In genomic region chr2:8317419-8317818, GRCh38 we compare ENCODE assay signal across 27 cellular contexts.
"Had no signal": no experiment of that assay in that cellular context is flagged by ENCODE, and none has a peak within 500 bp of the region (broad histone marks: within the 10 kb centered on the region; RNA-seq: fewer than 3 reads in every experiment).

No MANE protein-coding gene starts in this region.

- H3K4me3 Mint-ChIP-seq: activated B cell treated with CpG ODN at 0.5 μM for 24 hours; activated CD4-positive, alpha-beta T cell treated with anti-CD3 and anti-CD28 coated beads for 36 hours; effector memory CD8-positive, alpha-beta T cell; memory B cell; nephron progenitor cell; stimulated activated naive B cell treated with anti-CD40 and anti-IgM and Interleukin-4, amounts not matched to agents 10 μg/mL and 1 μg/mL and 100 μg/mL, for 72 hours; T-helper 1 cell treated with Interleukin-12 subunit alpha and Interleukin-12 subunit beta and Interleukin-4 antibody, amounts not matched to agents 30 μg/mL and 1 μg/mL, for 36 hours had no signal

- H3K9me3 Mint-ChIP-seq: activated B cell treated with CpG ODN at 0.5 μM for 24 hours; memory B cell; T-helper 1 cell treated with Interleukin-12 subunit alpha and Interleukin-12 subunit beta and Interleukin-4 antibody, amounts not matched to agents 30 μg/mL and 1 μg/mL, for 36 hours had no signal

- ATAC-seq: activated CD4-positive, alpha-beta T cell treated with anti-CD3 and anti-CD28 coated beads for 36 hours; effector memory CD8-positive, alpha-beta T cell; gastrocnemius medialis; left colon; stimulated activated naive B cell treated with anti-CD40 and anti-IgM and Interleukin-4, amounts not matched to agents 10 μg/mL and 1 μg/mL and 100 μg/mL, for 72 hours had no signal

- H3K27ac ChIP-seq: brain microvascular endothelial cell, dorsolateral prefrontal cortex, esophagus squamous epithelium, gastrocnemius medialis, sigmoid colon, transverse colon had no signal

- H3K36me3 ChIP-seq: brain microvascular endothelial cell, esophagus squamous epithelium, gastrocnemius medialis, sigmoid colon, transverse colon had no signal

- H3K4me2 ChIP-seq: smooth muscle cell had no signal

- H3K27me3 ChIP-seq: brain microvascular endothelial cell, esophagus squamous epithelium, gastrocnemius medialis, sigmoid colon, transverse colon had no signal

- H3K4me1 ChIP-seq: gastrocnemius medialis had no signal

- H3K36me3 Mint-ChIP-seq: memory B cell had no signal

- H3K27ac Mint-ChIP-seq: activated B cell treated with CpG ODN at 0.5 μM for 24 hours; activated CD4-positive, alpha-beta T cell treated with anti-CD3 and anti-CD28 coated beads for 36 hours; memory B cell; nephron progenitor cell; stimulated activated naive B cell treated with anti-CD40 and anti-IgM and Interleukin-4, amounts not matched to agents 10 μg/mL and 1 μg/mL and 100 μg/mL, for 72 hours; T-helper 1 cell treated with Interleukin-12 subunit alpha and Interleukin-12 subunit beta and Interleukin-4 antibody, amounts not matched to agents 30 μg/mL and 1 μg/mL, for 36 hours had no signal

- FAIRE-seq: islet of Langerhans, urothelium cell line had no signal

- DNase-seq: activated B cell treated with CpG ODN at 0.5 μM for 24 hours; activated CD4-positive, alpha-beta T cell treated with anti-CD3 and anti-CD28 coated beads for 36 hours; activated CD4-positive, alpha-beta T cell treated with anti-CD3 and anti-CD28 coated beads, Interleukin-2, amount 50 U/mL, for 4 hours; activated gamma-delta T cell; activated naive CD4-positive, alpha-beta T cell treated with anti-CD3 and anti-CD28 coated beads, Interleukin-2, amount 50 U/mL, for 16 hours; activated T-cell treated with anti-CD3 and anti-CD28 coated beads for 4 hours; aorta; brain microvascular endothelial cell; central memory CD4-positive, alpha-beta T cell; dorsolateral prefrontal cortex; effector memory CD8-positive, alpha-beta T cell; esophagus squamous epithelium; gastrocnemius medialis; hippocampal formation; left colon; nephron progenitor cell; occipital lobe; posterior cingulate gyrus; sigmoid colon; stimulated activated CD4-positive, alpha-beta T cell treated with anti-CD3 and anti-CD28 coated beads, Interleukin-15, amount 100 ng/mL, for 24 hours; stimulated activated naive B cell treated with anti-CD40 and anti-IgM and Interleukin-4, amounts not matched to agents 10 μg/mL and 1 μg/mL and 100 μg/mL, for 72 hours; transverse colon had no signal

- H3K9me3 ChIP-seq: esophagus squamous epithelium, gastrocnemius medialis, sigmoid colon, transverse colon had no signal

- H3K4me3 ChIP-seq: dorsolateral prefrontal cortex, esophagus squamous epithelium, gastrocnemius medialis, sigmoid colon, smooth muscle cell, transverse colon had no signal

- H3K27me3 Mint-ChIP-seq: effector memory CD8-positive, alpha-beta T cell had no signal
